Comparison of ENCODE assay signal across 8 cellular contexts in genomic region chr21:34073032-34073748, GRCh38. TPM values are rescaled to one million over a fixed set of nuclear protein-coding genes. Genes with fewer than 3 reads are reported as not detected.
A peak's percentile ranks its signal among the peaks of the same experiment; 100 is the strongest.
DNase-seq lines count a peak whose midpoint lies in the region; ATAC-seq and TF ChIP-seq lines count a peak whose summit lies in the region.

Gene MRPS6, plus strand, starts transcription at chr21:34073578. Its CDS starts 123 bp downstream, at chr21:34073701.
Gene SLC5A3, plus strand, starts transcription at chr21:34073578. Its CDS starts 21,621 bp downstream, at chr21:34095199.

- H3K36me3 ChIP-seq in breast epithelium (no peaks in the 10 kb centered on the region), iPS-20b (ENCODE audit: insufficient read depth, low read depth, low read length) (peaks cover 7% of the 10 kb centered on the region; the same call in 1 of the 2 replicates)

- TF ChIP-seq CTCF in VCaP (conservative IDR thresholded peaks at IDR 0.05) (peak; percentile 63), breast epithelium (IDR thresholded peaks at IDR 0.05) (no peak)

- H3K9ac ChIP-seq in iPS-20b (ENCODE audit: low read depth, low read length): peak within 1 kb of the TSS; percentile 77

- intact Hi-C loops in breast epithelium (cut with DNase I; ENCODE audit: low total_unique reads): no loop called here

- ATAC-seq in GM18519 (IDR thresholded peaks at IDR 0.05; ENCODE audit: low FRiP score, unreplicated experiment) (peak; percentile 44), HG03039 (IDR thresholded peaks at IDR 0.05; ENCODE audit: unreplicated experiment) (peak; percentile 70)

- H3K4me3 ChIP-seq in breast epithelium: peak within 1 kb of the TSS; percentile 71 to 95 (median 72)
- H3K4me3 ChIP-seq in iPS-20b (ENCODE audit: low read length): peak within 1 kb of the TSS; percentile 86
- H3K4me3 ChIP-seq in skin epidermis: peak within 1 kb of the TSS; percentile 67 to 82 (median 73)

- DNase-seq in 8988T (peak; percentile 56), NCI-H2107 treated with DMSO at 0.1 percent for 48 hours (lab: John Stamatoyannopoulos, UW; ENCODE audit: unreplicated experiment) (peak; percentile 33), breast epithelium (ENCODE audit: low spot score in 2 of 2) (peak; percentile 67 to 84)

- H3K27ac ChIP-seq in VCaP (peak within 1 kb of the TSS; percentile 93), breast epithelium (peak within 1 kb of the TSS; percentile 82 to 95), iPS-20b (ENCODE audit: low read length) (no peak within 1 kb of the TSS), skin epidermis (peak within 1 kb of the TSS; percentile 73 to 94 (median 87))

- H3K27me3 ChIP-seq in breast epithelium (no peaks in the 10 kb centered on the region), iPS-20b (ENCODE audit: insufficient read depth, low read length) (peaks cover 17% of the 10 kb centered on the region)

- H3K9me3 ChIP-seq in breast epithelium (no peaks in the 10 kb centered on the region), iPS-20b (ENCODE audit: insufficient read depth, low read depth, low read length) (no peaks in the 10 kb centered on the region)

- peak; percentile 24 for TF ChIP-seq POLR2A in breast epithelium (IDR thresholded peaks at IDR 0.05)

- peaks cover 0 to 13% of the 10 kb centered on the region in 2 donors for H3K4me1 ChIP-seq in breast epithelium
- H3K4me1 ChIP-seq in iPS-20b (ENCODE audit: insufficient read depth, low read length): peaks cover 12% of the 10 kb centered on the region

RNA-seq across cellular contexts. Expression of gene MRPS6, which starts in this region (rescaled TPM):
- total RNA-seq in breast epithelium: 10 to 100 TPM; 22.3 to 40.6 (median 26.5) TPM

RNA-seq across cellular contexts. Expression of gene SLC5A3, which starts in this region (rescaled TPM):
- 10 to 100 TPM; 17.0 to 54.9 (median 38.6) TPM for total RNA-seq in breast epithelium
